Comparison of ENCODE assay signal across 19 cellular contexts in the genomic region with DNA sequence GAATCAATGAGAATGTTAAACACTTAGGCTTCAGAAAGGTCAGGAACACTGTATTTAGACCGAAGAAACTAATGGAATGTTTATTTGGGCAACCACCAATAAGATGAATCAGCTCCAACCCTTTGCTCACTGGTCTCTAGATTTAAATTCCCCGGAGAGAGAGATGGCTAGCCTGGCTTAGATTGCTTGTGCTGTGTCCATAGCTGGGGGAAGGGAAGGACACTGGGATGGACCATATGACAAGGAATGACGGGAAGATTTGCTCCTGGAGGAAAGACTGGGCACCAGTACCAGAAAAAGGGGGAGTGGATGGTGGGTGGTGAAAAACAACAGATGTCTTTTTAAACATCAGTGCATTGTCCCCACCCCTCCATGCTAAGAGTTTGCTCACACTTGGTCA.
DNase-seq lines count a peak whose midpoint lies in the region; ATAC-seq, FAIRE-seq and TF ChIP-seq lines count a peak whose summit lies in the region.
"Had no signal": no experiment of that assay in that cellular context is flagged by ENCODE, and none has a peak within 500 bp of the region (broad histone marks: within the 10 kb centered on the region; RNA-seq: fewer than 3 reads in every experiment).

No MANE protein-coding gene starts in this region.

- H3K4me2 ChIP-seq in A549 = 0 out of 3 replicates have a peak overlapping the region, but pooled peaks have one; percentile 4

- TF ChIP-seq POLR2A in A549 (IDR thresholded peaks at IDR 0.05; ENCODE audit: low read length) (no peak), H54 (IDR thresholded peaks at IDR 0.05; ENCODE audit: low read depth, low read length) (no peak), body of pancreas (IDR thresholded peaks at IDR 0.05) (no peak)

- no peak; a peak in 1 of 6 replicates for ATAC-seq in A549
- ATAC-seq in body of pancreas = peak; percentile 27
- no peak for ATAC-seq in CD4-positive, alpha-beta T cell (ENCODE audit: poor library complexity)
- ATAC-seq: activated naive CD8-positive, alpha-beta T cell treated with anti-CD3 and anti-CD28 coated beads, Interleukin-2, amount 50 U/mL, for 24 hours; stimulated activated naive B cell treated with anti-CD40 and anti-IgM and Interleukin-4, amounts not matched to agents 10 μg/mL and 1 μg/mL and 100 μg/mL, for 72 hours had no signal

- no peaks in the 10 kb centered on the region for H3K9me3 Mint-ChIP-seq in CD4-positive, alpha-beta T cell
- H3K9me3 Mint-ChIP-seq: activated naive CD8-positive, alpha-beta T cell treated with anti-CD3 and anti-CD28 coated beads, Interleukin-2, amount 50 U/mL, for 24 hours; mesothelial cell of epicardium; stimulated activated naive B cell treated with anti-CD40 and anti-IgM and Interleukin-4, amounts not matched to agents 10 μg/mL and 1 μg/mL and 100 μg/mL, for 72 hours had no signal

- POLR2A ChIA-PET in A549 (lab: Yijun Ruan, JAX) = no interaction called here
- POLR2A ChIA-PET in CD4-positive, alpha-beta T cell (lab: Charles Lee) = no interaction called here

- TF ChIP-seq CTCF in A549 (IDR thresholded peaks at IDR 0.05) (no peak), body of pancreas (IDR thresholded peaks at IDR 0.05) (no peak)
- no peak for TF ChIP-seq CTCF in CD4-positive, alpha-beta T cell (IDR thresholded peaks at IDR 0.05)

- no peaks in the 10 kb centered on the region for H3K9me3 ChIP-seq in A549
- H3K9me3 ChIP-seq in body of pancreas = no peaks in the 10 kb centered on the region
- no peaks in the 10 kb centered on the region for H3K9me3 ChIP-seq in CD4-positive, alpha-beta T cell (ENCODE audit: control insufficient read depth, low read length)
- H3K9me3 ChIP-seq: SJCRH30 had no signal

- H3K4me3 ChIP-seq in A549 = no peak overlapping the region
- no peak overlapping the region for H3K4me3 ChIP-seq in body of pancreas
- H3K4me3 ChIP-seq: SJCRH30 had no signal

- TF ChIP-seq RAD21 in A549 (conservative IDR thresholded peaks at IDR 0.05 in 1 of 2, IDR thresholded peaks at IDR 0.05 in 1 of 2) = no peak

- H3K27ac ChIP-seq in A549 = 0 out of 6 replicates have a peak overlapping the region, but pooled peaks of 1 of the 2 experiments have one; percentile 15
- H3K27ac ChIP-seq in body of pancreas = no peak overlapping the region
- no peak overlapping the region for H3K27ac ChIP-seq in CD4-positive, alpha-beta T cell (ENCODE audit: low read depth, low read length)
- H3K27ac ChIP-seq: SJCRH30, WERI-Rb-1 had no signal

- H3K4me1 Mint-ChIP-seq in CD4-positive, alpha-beta T cell (ENCODE audit: low read depth) = no peaks in the 10 kb centered on the region
- H3K4me1 Mint-ChIP-seq: activated naive CD8-positive, alpha-beta T cell treated with anti-CD3 and anti-CD28 coated beads, Interleukin-2, amount 50 U/mL, for 24 hours; B cell; stimulated activated naive B cell treated with anti-CD40 and anti-IgM and Interleukin-4, amounts not matched to agents 10 μg/mL and 1 μg/mL and 100 μg/mL, for 72 hours had no signal

- no peaks in the 10 kb centered on the region for H3K36me3 ChIP-seq in body of pancreas (replicated peaks in 1 of 2; ENCODE audit: insufficient read depth in 1 of 2, low read depth in 2 of 2)
- H3K36me3 ChIP-seq: SJCRH30, WERI-Rb-1 had no signal

- no peaks in the 10 kb centered on the region for H3K36me3 Mint-ChIP-seq in CD4-positive, alpha-beta T cell (ENCODE audit: low read depth)
- H3K36me3 Mint-ChIP-seq: mesothelial cell of epicardium; stimulated activated naive B cell treated with anti-CD40 and anti-IgM and Interleukin-4, amounts not matched to agents 10 μg/mL and 1 μg/mL and 100 μg/mL, for 72 hours had no signal

- H3K4me1 ChIP-seq in A549 (peaks cover 10% of the 10 kb centered on the region; the same call in 2 of the 3 replicates), body of pancreas (no peaks in the 10 kb centered on the region)
- H3K4me1 ChIP-seq: SJCRH30 had no signal

- no peak overlapping the region for H3K27ac Mint-ChIP-seq in CD4-positive, alpha-beta T cell
- H3K27ac Mint-ChIP-seq: activated naive CD8-positive, alpha-beta T cell treated with anti-CD3 and anti-CD28 coated beads, Interleukin-2, amount 50 U/mL, for 24 hours; B cell; mesothelial cell of epicardium; stimulated activated naive B cell treated with anti-CD40 and anti-IgM and Interleukin-4, amounts not matched to agents 10 μg/mL and 1 μg/mL and 100 μg/mL, for 72 hours had no signal

- no peak for DNase-seq in A549 (ENCODE audit: low read depth in 1 of 2, low spot score in 1 of 2)
- no peak for DNase-seq in H54 (ENCODE audit: insufficient read length, low spot score)
- peak in 1 of 4 donors; percentile 4 for DNase-seq in body of pancreas
- DNase-seq in kidney glomerular epithelial cell (lab: John Stamatoyannopoulos, UW) = peak; percentile 38
- DNase-seq in HPDE6-E6E7 (ENCODE audit: extremely low spot score) = no peak
- DNase-seq in SK-N-DZ (ENCODE audit: low spot score) = no peak
- no peak for DNase-seq in NCI-H82 treated with DMSO at 0.1 percent for 48 hours (lab: John Stamatoyannopoulos, UW; ENCODE audit: unreplicated experiment)
- no peak for DNase-seq in CD4-positive, alpha-beta T cell
- DNase-seq: activated CD8-positive, alpha-beta memory T cell treated with anti-CD3 and anti-CD28 coated beads, Interleukin-2, amount 50 U/mL, for 48 hours; activated naive CD8-positive, alpha-beta T cell treated with anti-CD3 and anti-CD28 coated beads, Interleukin-2, amount 50 U/mL, for 24 hours; KG1; NCI-H1694 treated with DMSO at 0.1 percent for 48 hours; NK-92 treated with Interleukin-12 subunit alpha and Interleukin-12 subunit beta, amount 100 ng/mL, for 24 hours; SJCRH30; stimulated activated CD4-positive, alpha-beta T cell treated with anti-CD3 and anti-CD28 coated beads, Interleukin-4, amount 100 ng/mL, for 1 hour; stimulated activated naive B cell treated with anti-CD40 and anti-IgM and Interleukin-4, amounts not matched to agents 10 μg/mL and 1 μg/mL and 100 μg/mL, for 72 hours; WERI-Rb-1 had no signal

- 21% methylated on average over 3 of the region's 3 CpGs for WGBS in A549 (ENCODE audit: missing lambda C conversion rate)
- 28 to 39% methylated on average over 3 of the region's 3 CpGs for WGBS in body of pancreas, 2 donors

- FAIRE-seq in A549 (lab: Jason Lieb, UNC) (no peak), H54 (lab: Jason Lieb, UNC) (peak; percentile 41)

- CTCF ChIA-PET in A549 (lab: Yijun Ruan, JAX) = no interaction called here
- CTCF ChIA-PET in CD4-positive, alpha-beta T cell (lab: Charles Lee) = no interaction called here

- intact Hi-C loops in body of pancreas (cut with DNase I) = no loop called here
- intact Hi-C loops in CD4-positive, alpha-beta T cell (cut with DNase I, micrococcal nuclease) = no loop called here

- TF ChIP-seq EP300 in A549 (IDR thresholded peaks at IDR 0.05) = no peak

- H3K27me3 Mint-ChIP-seq in CD4-positive, alpha-beta T cell = peaks cover 2% of the 10 kb centered on the region

- H3K27me3 ChIP-seq in body of pancreas = no peaks in the 10 kb centered on the region
- no peaks in the 10 kb centered on the region for H3K27me3 ChIP-seq in CD4-positive, alpha-beta T cell (ENCODE audit: control insufficient read depth, insufficient read depth, low read length)
- H3K27me3 ChIP-seq: SJCRH30 had no signal

- H3K4me3 Mint-ChIP-seq in CD4-positive, alpha-beta T cell = no peak overlapping the region
- H3K4me3 Mint-ChIP-seq: activated naive CD8-positive, alpha-beta T cell treated with anti-CD3 and anti-CD28 coated beads, Interleukin-2, amount 50 U/mL, for 24 hours; B cell; mesothelial cell of epicardium; stimulated activated naive B cell treated with anti-CD40 and anti-IgM and Interleukin-4, amounts not matched to agents 10 μg/mL and 1 μg/mL and 100 μg/mL, for 72 hours had no signal

TF ChIP-seq in A549, 52 proteins besides CTCF, POLR2A, EP300 and RAD21:
- no peak for TF ChIP-seq FOSB (CRISPR knock-in tag; IDR thresholded peaks at IDR 0.05)
- TF ChIP-seq ESRRA (IDR thresholded peaks at IDR 0.05; ENCODE audit: borderline replicate concordance, low read length) = no peak
